ENCODE assay signal across 16 cellular contexts in the genomic region with DNA sequence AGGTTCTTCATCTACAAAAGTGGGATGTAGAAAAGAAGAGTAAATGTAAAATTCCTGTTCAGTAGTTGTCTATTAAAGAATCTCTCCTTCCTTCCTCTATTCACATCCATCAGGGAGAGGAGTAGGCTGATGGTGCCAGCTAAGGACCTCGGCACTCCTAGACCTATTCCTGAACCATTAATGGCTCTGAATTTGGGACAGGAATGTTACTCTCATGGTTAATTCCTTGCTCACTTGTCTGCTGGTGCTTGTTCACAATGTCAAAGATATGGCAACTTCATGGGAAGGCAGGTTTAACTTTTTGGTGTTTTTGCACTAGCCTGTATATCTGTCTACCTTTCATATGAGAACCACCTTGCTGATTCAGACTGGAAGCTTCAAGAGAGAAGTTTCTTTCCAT.
"Had no signal": no experiment of that assay in that cellular context is flagged by ENCODE, and none has a peak within 500 bp of the region (broad histone marks: within the 10 kb centered on the region; RNA-seq: fewer than 3 reads in every experiment).

No MANE protein-coding gene starts in this region.

- H3K9me3 Mint-ChIP-seq: effector memory CD8-positive, alpha-beta T cell; mesothelial cell of epicardium; nephron progenitor cell had no signal

- H3K4me1 ChIP-seq: suprapubic skin, uterus had no signal

- H3K27ac Mint-ChIP-seq: activated naive CD8-positive, alpha-beta T cell; effector memory CD8-positive, alpha-beta T cell; mesothelial cell of epicardium; nephron progenitor cell had no signal

- H3K27me3 ChIP-seq: cardiac muscle cell, suprapubic skin, transverse colon had no signal

- H3K4me3 Mint-ChIP-seq: activated naive CD8-positive, alpha-beta T cell; effector memory CD8-positive, alpha-beta T cell; mesothelial cell of epicardium; nephron progenitor cell had no signal

- ATAC-seq: effector memory CD8-positive, alpha-beta T cell had no signal

- H3K9me3 ChIP-seq: suprapubic skin, transverse colon, uterus had no signal

- H3K27me3 Mint-ChIP-seq: activated naive CD8-positive, alpha-beta T cell; effector memory CD8-positive, alpha-beta T cell had no signal

- H3K36me3 Mint-ChIP-seq: activated naive CD8-positive, alpha-beta T cell; mesothelial cell of epicardium had no signal

- H3K36me3 ChIP-seq: cardiac muscle cell, suprapubic skin, transverse colon, uterus, WERI-Rb-1 had no signal

- H3K27ac ChIP-seq: cardiac muscle cell, suprapubic skin, transverse colon, uterus, WERI-Rb-1 had no signal

- DNase-seq: activated CD8-positive, alpha-beta memory T cell treated with anti-CD3 and anti-CD28 coated beads, Interleukin-2, amount 50 U/mL, for 4 hours; activated gamma-delta T cell; activated T-cell treated with anti-CD3 and anti-CD28 coated beads, Interleukin-2, amount 50 U/mL, for 48 hours; amygdala; effector memory CD8-positive, alpha-beta T cell; nephron progenitor cell; nucleus accumbens; retina; stimulated activated naive CD4-positive, alpha-beta T cell treated with Interleukin-2 at 50 U/mL for 16 hours; transverse colon; uterus; WERI-Rb-1 had no signal

- H3K4me3 ChIP-seq: cardiac muscle cell, suprapubic skin, transverse colon, uterus had no signal
